ENCODE assay signal across 12 cellular contexts in genomic region chr14:62081012-62081612, GRCh38.
A peak's percentile ranks its signal among the peaks of the same experiment; 100 is the strongest.
DNase-seq lines count a peak whose midpoint lies in the region; ATAC-seq, FAIRE-seq and TF ChIP-seq lines count a peak whose summit lies in the region.
"Had no signal": no experiment of that assay in that cellular context is flagged by ENCODE, and none has a peak within 500 bp of the region (broad histone marks: within the 10 kb centered on the region; RNA-seq: fewer than 3 reads in every experiment).

No MANE protein-coding gene starts in this region.

- H3K27me3 ChIP-seq in dorsolateral prefrontal cortex: no peaks in the 10 kb centered on the region
- H3K27me3 ChIP-seq: adrenal gland had no signal

- no peak for TF ChIP-seq POLR2A in GM12892 (IDR thresholded peaks at IDR 0.05; ENCODE audit: low read depth, low read length)

- no peaks in the 10 kb centered on the region for H3K9me3 Mint-ChIP-seq in activated CD4-positive, alpha-beta memory T cell treated with anti-CD3 and anti-CD28 coated beads, Interleukin-2, amount 10 ng/mL, durations not matched to agents 7 days and 5 days
- H3K9me3 Mint-ChIP-seq: stimulated activated naive CD8-positive, alpha-beta T cell treated with anti-CD3 and anti-CD28 coated beads, Interleukin-15, Interleukin-2, amounts not matched to agents 100 ng/mL and 50 ng/mL, for 24 hours had no signal

- intact Hi-C loops in dorsolateral prefrontal cortex (cut with DNase I): no loop called here

- TF ChIP-seq CTCF in dorsolateral prefrontal cortex (IDR thresholded peaks at IDR 0.05 in 54 of 56, conservative IDR thresholded peaks at IDR 0.05 in 2 of 56; ENCODE audit: low read depth in 1 of 56, partially characterized antibody in 56 of 56): no peak

- POLR2A ChIA-PET in activated CD4-positive, alpha-beta memory T cell treated with anti-CD3 and anti-CD28 coated beads, Interleukin-2, amount 10 ng/mL, durations not matched to agents 7 days and 5 days (lab: Charles Lee): no interaction called here

- CTCF ChIA-PET in activated CD4-positive, alpha-beta memory T cell treated with anti-CD3 and anti-CD28 coated beads, Interleukin-2, amount 10 ng/mL, durations not matched to agents 7 days and 5 days (lab: Charles Lee): no interaction called here

- peak; percentile 22 for DNase-seq in GM12892 (ENCODE audit: insufficient read length)
- peak; percentile 77 for DNase-seq in NAMALWA (ENCODE audit: low spot score)
- DNase-seq in activated CD4-positive, alpha-beta memory T cell treated with anti-CD3 and anti-CD28 coated beads, Interleukin-2, amount 10 ng/mL, durations not matched to agents 7 days and 5 days: no peak
- DNase-seq in activated naive CD4-positive, alpha-beta T cell treated with anti-CD3 and anti-CD28 coated beads, Interleukin-2, amount 50 U/mL, for 16 hours: no peak
- DNase-seq in activated CD4-positive, alpha-beta T cell treated with anti-CD3 and anti-CD28 coated beads for 1 hour: no peak
- no peak for DNase-seq in dorsolateral prefrontal cortex
- DNase-seq: adrenal gland, NCI-H226 had no signal

- no peak overlapping the region for H3K27ac Mint-ChIP-seq in activated CD4-positive, alpha-beta memory T cell treated with anti-CD3 and anti-CD28 coated beads, Interleukin-2, amount 10 ng/mL, durations not matched to agents 7 days and 5 days
- H3K27ac Mint-ChIP-seq: stimulated activated naive CD8-positive, alpha-beta T cell treated with anti-CD3 and anti-CD28 coated beads, Interleukin-15, Interleukin-2, amounts not matched to agents 100 ng/mL and 50 ng/mL, for 24 hours had no signal

- H3K4me3 Mint-ChIP-seq in activated CD4-positive, alpha-beta memory T cell treated with anti-CD3 and anti-CD28 coated beads, Interleukin-2, amount 10 ng/mL, durations not matched to agents 7 days and 5 days: no peak overlapping the region
- H3K4me3 Mint-ChIP-seq: stimulated activated naive CD8-positive, alpha-beta T cell treated with anti-CD3 and anti-CD28 coated beads, Interleukin-15, Interleukin-2, amounts not matched to agents 100 ng/mL and 50 ng/mL, for 24 hours had no signal

- peak; percentile 85 for ATAC-seq in GM19397 (IDR thresholded peaks at IDR 0.05; ENCODE audit: unreplicated experiment)
- peak; percentile 85 for ATAC-seq in HG02970 (IDR thresholded peaks at IDR 0.05; ENCODE audit: low FRiP score, unreplicated experiment)

- H3K27me3 Mint-ChIP-seq in activated CD4-positive, alpha-beta memory T cell treated with anti-CD3 and anti-CD28 coated beads, Interleukin-2, amount 10 ng/mL, durations not matched to agents 7 days and 5 days: peaks cover 5% of the 10 kb centered on the region
- H3K27me3 Mint-ChIP-seq: stimulated activated naive CD8-positive, alpha-beta T cell treated with anti-CD3 and anti-CD28 coated beads, Interleukin-15, Interleukin-2, amounts not matched to agents 100 ng/mL and 50 ng/mL, for 24 hours had no signal

- H3K4me3 ChIP-seq in dorsolateral prefrontal cortex: no peak overlapping the region
- H3K4me3 ChIP-seq: adrenal gland had no signal

- H3K27ac ChIP-seq in dorsolateral prefrontal cortex: no peak overlapping the region
- H3K27ac ChIP-seq: adrenal gland, C4-2B had no signal

- H3K36me3 Mint-ChIP-seq in activated CD4-positive, alpha-beta memory T cell treated with anti-CD3 and anti-CD28 coated beads, Interleukin-2, amount 10 ng/mL, durations not matched to agents 7 days and 5 days (ENCODE audit: low read depth): no peaks in the 10 kb centered on the region

- peaks cover 7% of the 10 kb centered on the region for H3K4me1 Mint-ChIP-seq in activated CD4-positive, alpha-beta memory T cell treated with anti-CD3 and anti-CD28 coated beads, Interleukin-2, amount 10 ng/mL, durations not matched to agents 7 days and 5 days

- peak; percentile 90 for FAIRE-seq in GM12892 (lab: Jason Lieb, UNC)

Comparison
In these comparisons a context has a peak if more than half of its experiments do, and no peak if none do; other contexts are left out.
1. DNase-seq: peak in GM12892 (single experiment) and NAMALWA (single experiment); none in activated CD4-positive, alpha-beta memory T cell treated with anti-CD3 and anti-CD28 coated beads, Interleukin-2, amount 10 ng/mL, durations not matched to agents 7 days and 5 days (single experiment), activated naive CD4-positive, alpha-beta T cell treated with anti-CD3 and anti-CD28 coated beads, Interleukin-2, amount 50 U/mL, for 16 hours (single experiment), activated CD4-positive, alpha-beta T cell treated with anti-CD3 and anti-CD28 coated beads for 1 hour (single experiment) and dorsolateral prefrontal cortex (0 of 10).